In the genomic region with DNA sequence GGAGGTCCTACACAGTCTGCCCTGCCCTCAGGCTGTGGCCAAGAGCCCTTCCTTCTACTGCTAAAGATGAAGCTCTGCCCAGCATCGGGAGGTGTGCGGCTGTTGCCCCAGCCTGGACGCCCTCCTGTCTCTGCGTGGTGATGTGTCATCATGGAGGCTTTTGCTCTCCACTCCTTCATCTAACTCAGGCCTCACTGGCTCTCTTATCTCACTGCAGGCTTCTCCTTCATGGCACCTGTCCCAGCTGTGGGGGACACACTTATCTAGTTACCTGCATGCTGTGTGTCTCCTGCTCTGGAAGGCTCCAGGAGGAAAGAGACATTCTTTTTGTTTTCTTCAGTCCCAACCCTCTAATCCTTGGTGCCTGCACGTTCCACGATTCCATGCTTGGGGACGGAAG, we compare ENCODE assay signal across 1 cellular context.
TF ChIP-seq lines count a peak whose summit lies in the region.

No MANE protein-coding gene starts in this region.

TF ChIP-seq in K562, 482 proteins besides CTCF, POLR2A, EP300 and RAD21 (continued from another document and continues in another):
- TF ChIP-seq ZBTB40 (IDR thresholded peaks at IDR 0.05) (no peak), ZBTB40 (CRISPR knock-in tag; IDR thresholded peaks at IDR 0.05) (no peak), MAFK (IDR thresholded peaks at IDR 0.05; ENCODE audit: low read length) (no peak), ZNF431 (CRISPR knock-in tag; IDR thresholded peaks at IDR 0.05) (no peak), PCBP1 (IDR thresholded peaks at IDR 0.05; ENCODE audit: low read depth, low read length, poor library complexity, severe bottlenecking) (no peak), ZNF764 (CRISPR knock-in tag; IDR thresholded peaks at IDR 0.05; ENCODE audit: low read depth) (no peak), FOXJ3 (CRISPR knock-in tag; IDR thresholded peaks at IDR 0.05) (no peak), MITF (IDR thresholded peaks at IDR 0.05) (no peak), SNIP1 (IDR thresholded peaks at IDR 0.05; ENCODE audit: low read depth) (no peak), ZNF644 (tag; IDR thresholded peaks at IDR 0.05; ENCODE audit: low read depth) (no peak), TAL1 (IDR thresholded peaks at IDR 0.05) (peak; percentile 71), ZBTB49 (CRISPR knock-in tag; IDR thresholded peaks at IDR 0.05; ENCODE audit: borderline replicate concordance) (no peak), FOXK1 (CRISPR knock-in tag; IDR thresholded peaks at IDR 0.05; ENCODE audit: borderline replicate concordance) (no peak), IFI16 (CRISPR knock-in tag; IDR thresholded peaks at IDR 0.05) (no peak), DIDO1 (tag; IDR thresholded peaks at IDR 0.05; ENCODE audit: low read depth) (no peak), ILK (tag; IDR thresholded peaks at IDR 0.05; ENCODE audit: borderline replicate concordance, low read depth) (no peak), ARHGAP35 (IDR thresholded peaks at IDR 0.05; ENCODE audit: partially characterized antibody) (no peak), TEAD4 (IDR thresholded peaks at IDR 0.05; ENCODE audit: low read length) (peak; percentile 72), TEAD4 (CRISPR knock-in tag; IDR thresholded peaks at IDR 0.05; ENCODE audit: borderline replicate concordance) (no peak), SMARCE1 (IDR thresholded peaks at IDR 0.05) (peak; percentile 37; the same call in 1 of the 2 replicates), CBX1 (IDR thresholded peaks at IDR 0.05; ENCODE audit: low read depth) (no peak), POLR2AphosphoS5 (IDR thresholded peaks at IDR 0.05; ENCODE audit: control insufficient read depth, insufficient read depth, low read depth, low read length) (peak; percentile 72; the same call in 1 of the 2 replicates), NFRKB (IDR thresholded peaks at IDR 0.05; ENCODE audit: low read depth) (no peak), RBM34 (IDR thresholded peaks at IDR 0.05; ENCODE audit: borderline replicate concordance, insufficient read depth, low read length) (no peak), ZNF354B (CRISPR knock-in tag; IDR thresholded peaks at IDR 0.05) (no peak), BCOR (IDR thresholded peaks at IDR 0.05) (no peak), PCBP2 (IDR thresholded peaks at IDR 0.05; ENCODE audit: low read depth, low read length, poor library complexity, severe bottlenecking) (no peak), HNRNPLL (IDR thresholded peaks at IDR 0.05; ENCODE audit: low read depth, low read length, poor library complexity, severe bottlenecking) (no peak), JUND (IDR thresholded peaks at IDR 0.05; ENCODE audit: borderline replicate concordance, low read depth, low read length) (peak; percentile 69; the same call in 1 of the 2 replicates), JUND (tag; IDR thresholded peaks at IDR 0.05; ENCODE audit: borderline replicate concordance, low read depth, low read length) (no peak), ZBTB2 (IDR thresholded peaks at IDR 0.05) (peak; percentile 64), PRPF4 (IDR thresholded peaks at IDR 0.05; ENCODE audit: insufficient read depth, low read depth, low read length, poor library complexity, severe bottlenecking) (no peak), HDAC1 (IDR thresholded peaks at IDR 0.05) (peak in 1 of 2 experiments; percentile 65; a peak in 1 of 4 replicates), NUFIP1 (IDR thresholded peaks at IDR 0.05; ENCODE audit: partially characterized antibody) (no peak), GABPB2 (CRISPR knock-in tag; conservative IDR thresholded peaks at IDR 0.05) (no peak), ETV5 (CRISPR knock-in tag; IDR thresholded peaks at IDR 0.05; ENCODE audit: low read depth) (peak; percentile 40; the same call in 1 of the 2 replicates)
- TF ChIP-seq, protein P1, sequence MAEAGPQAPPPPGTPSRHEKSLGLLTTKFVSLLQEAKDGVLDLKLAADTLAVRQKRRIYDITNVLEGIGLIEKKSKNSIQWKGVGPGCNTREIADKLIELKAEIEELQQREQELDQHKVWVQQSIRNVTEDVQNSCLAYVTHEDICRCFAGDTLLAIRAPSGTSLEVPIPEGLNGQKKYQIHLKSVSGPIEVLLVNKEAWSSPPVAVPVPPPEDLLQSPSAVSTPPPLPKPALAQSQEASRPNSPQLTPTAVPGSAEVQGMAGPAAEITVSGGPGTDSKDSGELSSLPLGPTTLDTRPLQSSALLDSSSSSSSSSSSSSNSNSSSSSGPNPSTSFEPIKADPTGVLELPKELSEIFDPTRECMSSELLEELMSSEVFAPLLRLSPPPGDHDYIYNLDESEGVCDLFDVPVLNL (CRISPR knock-in tag; IDR thresholded peaks at IDR 0.05; ENCODE audit: low read depth), result no peak
- TF ChIP-seq, protein P2, sequence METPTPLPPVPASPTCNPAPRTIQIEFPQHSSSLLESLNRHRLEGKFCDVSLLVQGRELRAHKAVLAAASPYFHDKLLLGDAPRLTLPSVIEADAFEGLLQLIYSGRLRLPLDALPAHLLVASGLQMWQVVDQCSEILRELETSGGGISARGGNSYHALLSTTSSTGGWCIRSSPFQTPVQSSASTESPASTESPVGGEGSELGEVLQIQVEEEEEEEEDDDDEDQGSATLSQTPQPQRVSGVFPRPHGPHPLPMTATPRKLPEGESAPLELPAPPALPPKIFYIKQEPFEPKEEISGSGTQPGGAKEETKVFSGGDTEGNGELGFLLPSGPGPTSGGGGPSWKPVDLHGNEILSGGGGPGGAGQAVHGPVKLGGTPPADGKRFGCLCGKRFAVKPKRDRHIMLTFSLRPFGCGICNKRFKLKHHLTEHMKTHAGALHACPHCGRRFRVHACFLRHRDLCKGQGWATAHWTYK (CRISPR knock-in tag; IDR thresholded peaks at IDR 0.05), result no peak
- TF ChIP-seq, protein P3, sequence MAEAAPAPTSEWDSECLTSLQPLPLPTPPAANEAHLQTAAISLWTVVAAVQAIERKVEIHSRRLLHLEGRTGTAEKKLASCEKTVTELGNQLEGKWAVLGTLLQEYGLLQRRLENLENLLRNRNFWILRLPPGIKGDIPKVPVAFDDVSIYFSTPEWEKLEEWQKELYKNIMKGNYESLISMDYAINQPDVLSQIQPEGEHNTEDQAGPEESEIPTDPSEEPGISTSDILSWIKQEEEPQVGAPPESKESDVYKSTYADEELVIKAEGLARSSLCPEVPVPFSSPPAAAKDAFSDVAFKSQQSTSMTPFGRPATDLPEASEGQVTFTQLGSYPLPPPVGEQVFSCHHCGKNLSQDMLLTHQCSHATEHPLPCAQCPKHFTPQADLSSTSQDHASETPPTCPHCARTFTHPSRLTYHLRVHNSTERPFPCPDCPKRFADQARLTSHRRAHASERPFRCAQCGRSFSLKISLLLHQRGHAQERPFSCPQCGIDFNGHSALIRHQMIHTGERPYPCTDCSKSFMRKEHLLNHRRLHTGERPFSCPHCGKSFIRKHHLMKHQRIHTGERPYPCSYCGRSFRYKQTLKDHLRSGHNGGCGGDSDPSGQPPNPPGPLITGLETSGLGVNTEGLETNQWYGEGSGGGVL (CRISPR knock-in tag; IDR thresholded peaks at IDR 0.05), result no peak
- TF ChIP-seq, protein P4, sequence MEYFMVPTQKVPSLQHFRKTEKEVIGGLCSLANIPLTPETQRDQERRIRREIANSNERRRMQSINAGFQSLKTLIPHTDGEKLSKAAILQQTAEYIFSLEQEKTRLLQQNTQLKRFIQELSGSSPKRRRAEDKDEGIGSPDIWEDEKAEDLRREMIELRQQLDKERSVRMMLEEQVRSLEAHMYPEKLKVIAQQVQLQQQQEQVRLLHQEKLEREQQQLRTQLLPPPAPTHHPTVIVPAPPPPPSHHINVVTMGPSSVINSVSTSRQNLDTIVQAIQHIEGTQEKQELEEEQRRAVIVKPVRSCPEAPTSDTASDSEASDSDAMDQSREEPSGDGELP (CRISPR knock-in tag; IDR thresholded peaks at IDR 0.05; ENCODE audit: borderline replicate concordance), result peak; percentile 77
